Comparison of ENCODE assay signal across 26 cellular contexts in genomic region chr20:63061051-63061531, GRCh38. TPM values are rescaled to one million over a fixed set of nuclear protein-coding genes. Genes with fewer than 3 reads are reported as not detected.
DNase-seq lines count a peak whose midpoint lies in the region; ATAC-seq, FAIRE-seq and TF ChIP-seq lines count a peak whose summit lies in the region.
"Had no signal": no experiment of that assay in that cellular context is flagged by ENCODE, and none has a peak within 500 bp of the region (broad histone marks: within the 10 kb centered on the region; RNA-seq: fewer than 3 reads in every experiment).

No MANE protein-coding gene starts in this region.

- no peak for DNase-seq in activated naive CD4-positive, alpha-beta T cell treated with anti-CD3 and anti-CD28 coated beads for 36 hours
- DNase-seq in activated naive CD4-positive, alpha-beta T cell treated with anti-CD3 and anti-CD28 coated beads, Interleukin-2, amount 50 U/mL, for 16 hours = no peak
- peak; percentile 6 for DNase-seq in WTC11 (ENCODE audit: low spot score)
- DNase-seq in kidney = peak; percentile 33
- DNase-seq in spleen = peak; percentile 61
- DNase-seq in vagina (ENCODE audit: extremely low spot score in 2 of 2) = no peak
- no peak for DNase-seq in epidermal melanocyte (ENCODE audit: insufficient read length, low spot score)
- DNase-seq: activated CD4-positive, CD25-positive, alpha-beta regulatory T cell; activated CD8-positive, alpha-beta memory T cell treated with anti-CD3 and anti-CD28 coated beads for 24 hours; activated T-cell treated with anti-CD3 and anti-CD28 coated beads, Interleukin-2, amount 50 U/mL, for 48 hours; colonic mucosa; DMS79; KG1; NCI-H2171; NCI-H524; RPMI8226; stimulated activated naive B cell treated with anti-CD40 and anti-IgM and Interleukin-4, amounts not matched to agents 10 μg/mL and 1 μg/mL and 100 μg/mL, for 72 hours had no signal

- no peaks in the 10 kb centered on the region for H3K9me3 Mint-ChIP-seq in activated naive CD4-positive, alpha-beta T cell treated with anti-CD3 and anti-CD28 coated beads for 36 hours
- H3K9me3 Mint-ChIP-seq in WTC11 = peaks cover 11% of the 10 kb centered on the region
- H3K9me3 Mint-ChIP-seq: stimulated activated naive B cell treated with anti-CD40 and anti-IgM and Interleukin-4, amounts not matched to agents 10 μg/mL and 1 μg/mL and 100 μg/mL, for 72 hours had no signal

- H3K9me3 ChIP-seq in kidney (ENCODE audit: control insufficient read depth in 1 of 2, low read length in 2 of 2) = no peaks in the 10 kb centered on the region
- H3K9me3 ChIP-seq in spleen = no peaks in the 10 kb centered on the region
- H3K9me3 ChIP-seq in vagina = no peaks in the 10 kb centered on the region
- H3K9me3 ChIP-seq: colonic mucosa, thoracic aorta had no signal

- no peak for TF ChIP-seq CTCF in WTC11 (IDR thresholded peaks at IDR 0.05)
- TF ChIP-seq CTCF in kidney (IDR thresholded peaks at IDR 0.05; ENCODE audit: borderline replicate concordance, extremely low read depth, insufficient read depth) = no peak
- TF ChIP-seq CTCF in spleen (IDR thresholded peaks at IDR 0.05 in 8 of 11, conservative IDR thresholded peaks at IDR 0.05 in 3 of 11) = no peak
- TF ChIP-seq CTCF in vagina (IDR thresholded peaks at IDR 0.05) = no peak

- CTCF ChIA-PET in activated naive CD4-positive, alpha-beta T cell treated with anti-CD3 and anti-CD28 coated beads for 36 hours (lab: Charles Lee) = no interaction called here
- CTCF ChIA-PET in WTC11 (lab: Charles Lee) = no interaction called here

- H3K36me3 Mint-ChIP-seq in activated naive CD4-positive, alpha-beta T cell treated with anti-CD3 and anti-CD28 coated beads for 36 hours (ENCODE audit: low read depth) = no peaks in the 10 kb centered on the region
- no peaks in the 10 kb centered on the region; the same call in 1 of the 2 replicates for H3K36me3 Mint-ChIP-seq in WTC11
- H3K36me3 Mint-ChIP-seq: stimulated activated naive B cell treated with anti-CD40 and anti-IgM and Interleukin-4, amounts not matched to agents 10 μg/mL and 1 μg/mL and 100 μg/mL, for 72 hours had no signal

- H3K9ac ChIP-seq in kidney (ENCODE audit: low read length in 2 of 2) = no peak overlapping the region

- H3K4me3 Mint-ChIP-seq in activated naive CD4-positive, alpha-beta T cell treated with anti-CD3 and anti-CD28 coated beads for 36 hours = no peak overlapping the region
- no peak overlapping the region for H3K4me3 Mint-ChIP-seq in WTC11
- H3K4me3 Mint-ChIP-seq: stimulated activated naive B cell treated with anti-CD40 and anti-IgM and Interleukin-4, amounts not matched to agents 10 μg/mL and 1 μg/mL and 100 μg/mL, for 72 hours had no signal

- H3K27ac ChIP-seq in kidney (ENCODE audit: low read depth in 2 of 2, low read length in 2 of 2) (no peak overlapping the region), spleen (no peak overlapping the region), vagina (no peak overlapping the region)
- H3K27ac ChIP-seq: colonic mucosa, skin epidermis, thoracic aorta had no signal

- H3K4me1 ChIP-seq in kidney (ENCODE audit: control insufficient read depth in 1 of 2, insufficient read depth in 1 of 2, low read depth in 1 of 2, low read length in 2 of 2) (no peaks in the 10 kb centered on the region), spleen (peaks cover 0 to 8% (median 7%) of the 10 kb centered on the region in 6 donors), vagina (peaks cover 7% of the 10 kb centered on the region)
- H3K4me1 ChIP-seq: colonic mucosa had no signal

- no peaks in the 10 kb centered on the region for H3K4me1 Mint-ChIP-seq in activated naive CD4-positive, alpha-beta T cell treated with anti-CD3 and anti-CD28 coated beads for 36 hours (ENCODE audit: low read depth)
- H3K4me1 Mint-ChIP-seq in WTC11 = no peaks in the 10 kb centered on the region

- ATAC-seq in WTC11 (no peak), GM19023 (IDR thresholded peaks at IDR 0.05; ENCODE audit: unreplicated experiment) (no peak)
- ATAC-seq: left lobe of liver; stimulated activated naive B cell treated with anti-CD40 and anti-IgM and Interleukin-4, amounts not matched to agents 10 μg/mL and 1 μg/mL and 100 μg/mL, for 72 hours had no signal

- H3K27me3 ChIP-seq in spleen (replicated peaks in 1 of 7) (peaks cover 0 to 74% (median 49%) of the 10 kb centered on the region in 7 donors), vagina (no peaks in the 10 kb centered on the region)
- H3K27me3 ChIP-seq: colonic mucosa had no signal

- TF ChIP-seq POLR2A in spleen (IDR thresholded peaks at IDR 0.05) = no peak
- TF ChIP-seq POLR2A in vagina (IDR thresholded peaks at IDR 0.05) = no peak

- POLR2A ChIA-PET in WTC11 (lab: Charles Lee) = no interaction called here

- no peaks in the 10 kb centered on the region for H3K36me3 ChIP-seq in kidney (ENCODE audit: control insufficient read depth in 1 of 2, insufficient read depth in 2 of 2, low read length in 2 of 2)
- no peaks in the 10 kb centered on the region for H3K36me3 ChIP-seq in spleen
- no peaks in the 10 kb centered on the region for H3K36me3 ChIP-seq in vagina
- H3K36me3 ChIP-seq: colonic mucosa, thoracic aorta had no signal

- no peak overlapping the region for H3K4me3 ChIP-seq in kidney (ENCODE audit: low read length in 2 of 2)
- H3K4me3 ChIP-seq in spleen = no peak overlapping the region
- H3K4me3 ChIP-seq in vagina = no peak overlapping the region
- H3K4me3 ChIP-seq: colonic mucosa, skin epidermis, thoracic aorta had no signal

- H3K27ac Mint-ChIP-seq in activated naive CD4-positive, alpha-beta T cell treated with anti-CD3 and anti-CD28 coated beads for 36 hours = peak overlapping the region; percentile 37
- peak overlapping the region; percentile 82; the same call in 1 of the 2 replicates for H3K27ac Mint-ChIP-seq in WTC11
- H3K27ac Mint-ChIP-seq: progenitor cell of endocrine pancreas; stimulated activated naive B cell treated with anti-CD40 and anti-IgM and Interleukin-4, amounts not matched to agents 10 μg/mL and 1 μg/mL and 100 μg/mL, for 72 hours had no signal

- FAIRE-seq in kidney (lab: Jason Lieb, UNC) = no peak
- FAIRE-seq: A204.1 had no signal

- WGBS in spleen, 5 donors = 88 to 95% (median 94%) methylated on average over 22 of the region's 22 CpGs

- peaks cover 9% of the 10 kb centered on the region for H3K27me3 Mint-ChIP-seq in activated naive CD4-positive, alpha-beta T cell treated with anti-CD3 and anti-CD28 coated beads for 36 hours (ENCODE audit: low read depth)
- no peaks in the 10 kb centered on the region for H3K27me3 Mint-ChIP-seq in WTC11 (ENCODE audit: low read depth)

- intact Hi-C loops in activated naive CD4-positive, alpha-beta T cell treated with anti-CD3 and anti-CD28 coated beads for 36 hours (cut with micrococcal nuclease) = no loop called here
- intact Hi-C loops in kidney (cut with DNase I) (no loop called here), spleen (cut with DNase I; ENCODE audit: low total_unique reads) (no loop called here), vagina (cut with DNase I) (no loop called here)

TF ChIP-seq in WTC11, 78 proteins besides CTCF, POLR2A, EP300 and RAD21 (continues in another document):
- no peak for TF ChIP-seq ZNF396 (CRISPR knock-in tag; IDR thresholded peaks at IDR 0.05; ENCODE audit: borderline replicate concordance)
- 0 out of 2 replicates have a peak, but pooled peaks have one; percentile 17 for TF ChIP-seq TCF7 (CRISPR knock-in tag; IDR thresholded peaks at IDR 0.05; ENCODE audit: low read depth)
- TF ChIP-seq TP53 (CRISPR knock-in tag; IDR thresholded peaks at IDR 0.05) = no peak
- 0 out of 2 replicates have a peak, but pooled peaks have one; percentile 31 for TF ChIP-seq FOXP1 (CRISPR knock-in tag; IDR thresholded peaks at IDR 0.05; ENCODE audit: borderline replicate concordance)
- no peak for TF ChIP-seq PRDM15 (CRISPR knock-in tag; IDR thresholded peaks at IDR 0.05)
- TF ChIP-seq ETV6 (CRISPR knock-in tag; IDR thresholded peaks at IDR 0.05) = no peak
- TF ChIP-seq ZNF219 (CRISPR knock-in tag; IDR thresholded peaks at IDR 0.05; ENCODE audit: borderline replicate concordance) = no peak

RNA-seq across cellular contexts. Expression of gene BHLHE23, which starts 54.3 kb away (rescaled TPM):
- not detected for total RNA-seq in activated naive CD4-positive, alpha-beta T cell treated with anti-CD3 and anti-CD28 coated beads for 36 hours
- total RNA-seq in WTC11 (2021) (0.57 to 1.3 TPM (median 0.66 TPM) in 3 replicates), kidney (not detected), spleen (not detected), vagina (not detected)
- polyA plus RNA-seq in kidney (ENCODE audit: insufficient read depth, low read depth, low replicate concordance) (not detected), spleen (not detected)
- total RNA-seq: colonic mucosa, HT-29, left lobe of liver, progenitor cell of endocrine pancreas, thoracic aorta had no signal
- polyA plus RNA-seq: adipose tissue, neural cell had no signal

Comparison
In these comparisons a context has a peak if more than half of its experiments do, and no peak if none do; other contexts are left out.
1. DNase-seq: peak in WTC11 (single experiment), kidney (single experiment) and spleen (single experiment); none in activated naive CD4-positive, alpha-beta T cell treated with anti-CD3 and anti-CD28 coated beads for 36 hours (single experiment), activated naive CD4-positive, alpha-beta T cell treated with anti-CD3 and anti-CD28 coated beads, Interleukin-2, amount 50 U/mL, for 16 hours (single experiment), vagina (0 of 2) and epidermal melanocyte (single experiment).